ENCODE assay signal across 8 cellular contexts in genomic region chr14:54627325-54627717, GRCh38.
DNase-seq lines count a peak whose midpoint lies in the region; ATAC-seq and TF ChIP-seq lines count a peak whose summit lies in the region.

No MANE protein-coding gene starts in this region.

- no peaks in the 10 kb centered on the region for H3K9me3 ChIP-seq in cardiac muscle cell (ENCODE audit: low read depth)
- no peaks in the 10 kb centered on the region for H3K9me3 ChIP-seq in ectodermal cell (ENCODE audit: control insufficient read depth, low read length)

- no peaks in the 10 kb centered on the region for H3K27me3 ChIP-seq in cardiac muscle cell
- no peaks in the 10 kb centered on the region for H3K27me3 ChIP-seq in ectodermal cell (ENCODE audit: control insufficient read depth, insufficient read depth, low read length, poor library complexity, severe bottlenecking)

- no peaks in the 10 kb centered on the region for H3K36me3 ChIP-seq in cardiac muscle cell
- H3K36me3 ChIP-seq in ectodermal cell (ENCODE audit: control insufficient read depth, insufficient read depth, low read length) = no peaks in the 10 kb centered on the region

- TF ChIP-seq CTCF in cardiac muscle cell (IDR thresholded peaks at IDR 0.05; ENCODE audit: low read depth, low read length) = no peak

- peak; percentile 41 for ATAC-seq in HG03460 (IDR thresholded peaks at IDR 0.05; ENCODE audit: unreplicated experiment)
- ATAC-seq in esophagus mucosa = no peak

- intact Hi-C loops in cardiac septum (cut with DNase I) = no loop called here

- DNase-seq in cardiac muscle cell (ENCODE audit: low read depth in 1 of 2, low spot score in 1 of 2) = no peak
- DNase-seq in cardiac septum (ENCODE audit: low spot score) = no peak
- DNase-seq in pons (ENCODE audit: low spot score) = peak; percentile 75
- no peak for DNase-seq in RKO (ENCODE audit: low spot score)
- no peak for DNase-seq in HK-2 (ENCODE audit: unreplicated experiment)

- no peak overlapping the region for H3K4me3 ChIP-seq in cardiac muscle cell
- no peak overlapping the region for H3K4me3 ChIP-seq in ectodermal cell (ENCODE audit: insufficient read depth, low read depth, low read length)

- H3K4me1 ChIP-seq in cardiac muscle cell (ENCODE audit: low read depth) (peaks cover 49% of the 10 kb centered on the region), ectodermal cell (ENCODE audit: control insufficient read depth, insufficient read depth, low read length) (peaks cover 15% of the 10 kb centered on the region)

- H3K27ac ChIP-seq in cardiac muscle cell = peak overlapping the region; percentile 86
- H3K27ac ChIP-seq in ectodermal cell (ENCODE audit: insufficient read depth, low read depth, low read length, poor library complexity, severe bottlenecking) = peak overlapping the region; percentile 82

- 63 to 72% methylated on average over 6 of the region's 6 CpGs for WGBS in ectodermal cell, 2 experiments
